ENCODE assay signal across 26 cellular contexts in the genomic region with DNA sequence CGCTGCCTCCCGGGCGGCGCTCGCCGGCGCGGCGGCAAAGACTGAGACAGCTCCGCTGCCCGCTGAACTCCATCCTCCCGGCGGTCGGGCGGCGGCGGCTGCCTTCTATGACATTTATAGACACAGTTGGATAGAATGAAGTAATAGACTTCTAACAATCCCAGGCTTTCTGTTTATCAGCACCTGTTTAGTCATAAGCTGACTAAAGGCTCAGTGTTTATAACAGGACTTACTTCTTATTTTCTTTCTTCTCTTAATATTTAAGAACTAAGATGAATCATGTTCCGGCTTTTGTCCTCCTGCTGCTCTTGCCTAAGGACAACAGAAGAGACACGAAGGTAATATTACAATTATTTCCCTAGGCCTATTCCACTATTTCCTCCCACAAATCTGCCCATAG. TPM values are rescaled to one million over a fixed set of nuclear protein-coding genes. Genes with fewer than 3 reads are reported as not detected.
DNase-seq lines count a peak whose midpoint lies in the region; ATAC-seq and TF ChIP-seq lines count a peak whose summit lies in the region.
"Had no signal": no experiment of that assay in that cellular context is flagged by ENCODE, and none has a peak within 500 bp of the region (broad histone marks: within the 10 kb centered on the region; RNA-seq: fewer than 3 reads in every experiment).

No MANE protein-coding gene starts in this region.

- DNase-seq in MCF 10A (ENCODE audit: unreplicated experiment) (peak; percentile 62), breast epithelium (ENCODE audit: low spot score in 2 of 2) (no peak), amniotic epithelial cell (ENCODE audit: low read depth) (peak; percentile 75), fibroblast of pulmonary artery (ENCODE audit: low read depth) (peak; percentile 76), ecto neural progenitor cell (ENCODE audit: low spot score) (no peak), NCI-H748 (lab: John Stamatoyannopoulos, UW; ENCODE audit: unreplicated experiment) (no peak), NK-92 (lab: John Stamatoyannopoulos, UW; ENCODE audit: unreplicated experiment) (no peak)
- DNase-seq: activated CD4-positive, alpha-beta memory T cell treated with anti-CD3 and anti-CD28 coated beads, Interleukin-2, amount 10 ng/mL, durations not matched to agents 7 days and 5 days; activated CD4-positive, CD25-positive, alpha-beta regulatory T cell; activated gamma-delta T cell; activated naive CD8-positive, alpha-beta T cell treated with anti-CD3 and anti-CD28 coated beads, Interleukin-2, amount 50 U/mL, for 24 hours; COR-L47; DND-41; NCI-H187; NCI-H69; occipital lobe; retina; spleen; stimulated activated CD4-positive, alpha-beta T cell treated with anti-CD3 and anti-CD28 coated beads, Interleukin-4, amount 100 ng/mL, for 1 hour; stimulated activated naive CD4-positive, alpha-beta T cell treated with Interleukin-2 at 50 U/mL for 16 hours had no signal

- no peak overlapping the region for H3K27ac ChIP-seq in breast epithelium
- H3K27ac ChIP-seq: 22Rv1, cardiac muscle cell, epithelial cell of prostate, KMS-11, spleen had no signal

- H3K27me3 ChIP-seq in breast epithelium = peaks cover 0 to 7% of the 10 kb centered on the region in 2 donors
- H3K27me3 ChIP-seq: cardiac muscle cell, spleen had no signal

- POLR2A ChIA-PET in MCF 10A (lab: Yijun Ruan, JAX) = no interaction called here

- H3K4me3 Mint-ChIP-seq in MCF 10A (ENCODE audit: unreplicated experiment) = no peak overlapping the region
- H3K4me3 Mint-ChIP-seq: activated CD4-positive, alpha-beta memory T cell treated with anti-CD3 and anti-CD28 coated beads, Interleukin-2, amount 10 ng/mL, durations not matched to agents 7 days and 5 days; activated naive CD8-positive, alpha-beta T cell treated with anti-CD3 and anti-CD28 coated beads, Interleukin-2, amount 50 U/mL, for 24 hours had no signal

- intact Hi-C loops in MCF 10A (cut with micrococcal nuclease) (no loop called here), breast epithelium (cut with DNase I; ENCODE audit: low total_unique reads) (no loop called here)

- no peaks in the 10 kb centered on the region for H3K4me1 Mint-ChIP-seq in MCF 10A (ENCODE audit: insufficient read depth, unreplicated experiment)
- H3K4me1 Mint-ChIP-seq: activated CD4-positive, alpha-beta memory T cell treated with anti-CD3 and anti-CD28 coated beads, Interleukin-2, amount 10 ng/mL, durations not matched to agents 7 days and 5 days; activated naive CD8-positive, alpha-beta T cell treated with anti-CD3 and anti-CD28 coated beads, Interleukin-2, amount 50 U/mL, for 24 hours had no signal

- H3K4me3 ChIP-seq in breast epithelium (no peak overlapping the region), fibroblast of pulmonary artery (replicated peaks; ENCODE audit: low read depth, low read length) (no peak overlapping the region)
- H3K4me3 ChIP-seq: cardiac muscle cell, spleen had no signal

- no TSS peak for BruUV-seq in MCF 10A (replicated peaks; lab: Mats Ljungman, UMichigan)

- no peak for ATAC-seq in HG03108 (IDR thresholded peaks at IDR 0.05; ENCODE audit: unreplicated experiment)
- ATAC-seq: activated naive CD8-positive, alpha-beta T cell treated with anti-CD3 and anti-CD28 coated beads, Interleukin-2, amount 50 U/mL, for 24 hours had no signal

- CTCF ChIA-PET in MCF 10A (lab: Yijun Ruan, JAX) = no interaction called here

- no peak overlapping the region for H3K27ac Mint-ChIP-seq in MCF 10A (ENCODE audit: low read depth, unreplicated experiment)
- H3K27ac Mint-ChIP-seq: activated CD4-positive, alpha-beta memory T cell treated with anti-CD3 and anti-CD28 coated beads, Interleukin-2, amount 10 ng/mL, durations not matched to agents 7 days and 5 days; activated naive CD8-positive, alpha-beta T cell treated with anti-CD3 and anti-CD28 coated beads, Interleukin-2, amount 50 U/mL, for 24 hours had no signal

- no peaks in the 10 kb centered on the region for H3K36me3 ChIP-seq in breast epithelium
- H3K36me3 ChIP-seq: cardiac muscle cell, spleen had no signal

- TF ChIP-seq CTCF in MCF 10A (IDR thresholded peaks at IDR 0.05; ENCODE audit: unreplicated experiment) = no peak
- no peak for TF ChIP-seq CTCF in breast epithelium (IDR thresholded peaks at IDR 0.05)
- TF ChIP-seq CTCF in fibroblast of pulmonary artery (IDR thresholded peaks at IDR 0.05; ENCODE audit: low read length, missing control alignments) = no peak

- TF ChIP-seq POLR2A in breast epithelium (IDR thresholded peaks at IDR 0.05) = no peak

- no peaks in the 10 kb centered on the region for H3K4me1 ChIP-seq in breast epithelium
- H3K4me1 ChIP-seq: spleen had no signal

- H3K9me3 ChIP-seq in breast epithelium = peaks cover 0 to 6% of the 10 kb centered on the region in 2 donors

- H3K9me3 Mint-ChIP-seq in MCF 10A (ENCODE audit: unreplicated experiment) = peaks cover 9% of the 10 kb centered on the region
- H3K9me3 Mint-ChIP-seq: activated CD4-positive, alpha-beta memory T cell treated with anti-CD3 and anti-CD28 coated beads, Interleukin-2, amount 10 ng/mL, durations not matched to agents 7 days and 5 days; activated naive CD8-positive, alpha-beta T cell treated with anti-CD3 and anti-CD28 coated beads, Interleukin-2, amount 50 U/mL, for 24 hours had no signal

- H3K36me3 Mint-ChIP-seq in MCF 10A (ENCODE audit: insufficient read depth, unreplicated experiment) = no peaks in the 10 kb centered on the region

- H3K27me3 Mint-ChIP-seq in MCF 10A (ENCODE audit: insufficient read depth, unreplicated experiment) = peaks cover 37% of the 10 kb centered on the region
- H3K27me3 Mint-ChIP-seq: activated CD4-positive, alpha-beta memory T cell treated with anti-CD3 and anti-CD28 coated beads, Interleukin-2, amount 10 ng/mL, durations not matched to agents 7 days and 5 days; activated naive CD8-positive, alpha-beta T cell treated with anti-CD3 and anti-CD28 coated beads, Interleukin-2, amount 50 U/mL, for 24 hours had no signal

RNA-seq across cellular contexts. Expression of gene ARL13A, which starts 3.9 kb away (rescaled TPM):
- not detected in 2 replicates for total RNA-seq in MCF 10A (2022)
- total RNA-seq in breast epithelium = not detected
- total RNA-seq: activated CD4-positive, alpha-beta memory T cell treated with anti-CD3 and anti-CD28 coated beads, Interleukin-2, amount 10 ng/mL, durations not matched to agents 7 days and 5 days; dermis microvascular lymphatic vessel endothelial cell; occipital lobe had no signal

RNA-seq across cellular contexts. Expression of gene XKRX, which starts 44.7 kb away (rescaled TPM):
- total RNA-seq in MCF 10A (2022) (0.17 and 0.26 TPM in 2 replicates), breast epithelium (under 1 TPM; 0.16 to 0.59 (median 0.33) TPM)
- total RNA-seq: dermis microvascular lymphatic vessel endothelial cell had no signal

Comparison
In these comparisons a context has a peak if more than half of its experiments do, and no peak if none do; other contexts are left out.
1. DNase-seq: peak in MCF 10A (single experiment), amniotic epithelial cell (single experiment) and fibroblast of pulmonary artery (single experiment); none in breast epithelium (0 of 2), ecto neural progenitor cell (single experiment), NCI-H748 (single experiment) and NK-92 (single experiment).